20 cellular contexts compared by ENCODE assay signal in the genomic region with DNA sequence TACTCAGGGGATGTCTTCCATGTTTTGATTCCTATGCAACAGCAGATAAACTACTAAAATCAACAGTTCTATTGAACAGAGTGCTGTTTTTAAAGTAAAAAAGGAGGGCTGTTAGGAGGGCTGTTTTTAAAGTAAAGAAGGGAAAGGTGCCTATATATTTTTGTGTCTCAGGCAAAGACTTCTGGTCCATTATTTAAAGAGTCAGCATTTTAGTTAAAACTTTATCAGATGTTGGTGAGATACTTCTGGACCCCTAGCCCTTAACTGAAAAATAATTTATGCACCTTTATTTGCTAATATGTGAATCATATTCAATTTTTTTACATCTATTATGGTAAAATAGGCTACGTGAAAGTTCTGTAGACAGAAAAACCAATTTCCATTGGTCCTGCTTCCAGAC.
DNase-seq lines count a peak whose midpoint lies in the region; ATAC-seq, FAIRE-seq and TF ChIP-seq lines count a peak whose summit lies in the region.
"Had no signal": no experiment of that assay in that cellular context is flagged by ENCODE, and none has a peak within 500 bp of the region (broad histone marks: within the 10 kb centered on the region; RNA-seq: fewer than 3 reads in every experiment).

No MANE protein-coding gene starts in this region.

- no peak overlapping the region for H3K23ac ChIP-seq in IMR-90 (ENCODE audit: low read depth, low read length)

- no peak overlapping the region for H2BK120ac ChIP-seq in IMR-90 (ENCODE audit: low read depth, low read length)

- H3K9me3 Mint-ChIP-seq in nephron, result peaks cover 3% of the 10 kb centered on the region
- H3K9me3 Mint-ChIP-seq: CD4-positive, alpha-beta T cell; CD8-positive, alpha-beta T cell had no signal

- DNase-seq in A549 (ENCODE audit: low read depth in 1 of 2, low spot score in 1 of 2), result no peak
- DNase-seq in IMR-90, result no peak
- no peak for DNase-seq in GM19238 (ENCODE audit: insufficient read length, low spot score)
- DNase-seq: 8988T; AML-193; Caco-2; Calu3; CD4-positive, alpha-beta T cell; CD8-positive, alpha-beta T cell; DMS79 treated with DMSO at 0.1 percent for 48 hours; GF-D8 had no signal

- H3K9ac ChIP-seq in IMR-90 (ENCODE audit: low read depth, low read length), result no peak overlapping the region
- H3K9ac ChIP-seq: BLaER1 treated with 17β-estradiol and CSF1 and Interleukin-3, amounts not matched to agents 10 nM and 100 nM had no signal

- no peak for TF ChIP-seq EP300 in A549 (IDR thresholded peaks at IDR 0.05)

- H2AK5ac ChIP-seq in IMR-90 (ENCODE audit: low read depth, low read length), result no peak overlapping the region

- no peaks in the 10 kb centered on the region for H3K36me3 Mint-ChIP-seq in nephron (ENCODE audit: low read depth)
- H3K36me3 Mint-ChIP-seq: CD8-positive, alpha-beta T cell had no signal

- BruUV-seq in IMR-90 (replicated peaks; lab: Mats Ljungman, UMichigan), result no TSS peak

- intact Hi-C loops in IMR-90 (cut with micrococcal nuclease), result no loop called here

- no peak overlapping the region; the same call in 1 of the 2 replicates for H3K4ac ChIP-seq in IMR-90 (ENCODE audit: low read depth, low read length)

- TF ChIP-seq POLR2A in A549 (IDR thresholded peaks at IDR 0.05; ENCODE audit: low read length) (no peak), IMR-90 (IDR thresholded peaks at IDR 0.05; ENCODE audit: low read depth, low read length) (no peak)

- H3K4me2 ChIP-seq in A549, result no peak overlapping the region
- H3K4me2 ChIP-seq in IMR-90 (ENCODE audit: low read depth, low read length), result no peak overlapping the region
- H3K4me2 ChIP-seq: BLaER1 treated with 17β-estradiol and CSF1 and Interleukin-3, amounts not matched to agents 10 nM and 100 nM had no signal

- no peak overlapping the region for H3K18ac ChIP-seq in IMR-90 (ENCODE audit: low read depth, low read length)

- H3K4me1 Mint-ChIP-seq in nephron, result peaks cover 47% of the 10 kb centered on the region
- H3K4me1 Mint-ChIP-seq: B cell had no signal

- H3K56ac ChIP-seq in IMR-90 (ENCODE audit: extremely low read depth, insufficient read depth, low read length), result no peak overlapping the region

- no peak for FAIRE-seq in A549 (lab: Jason Lieb, UNC)
- FAIRE-seq: A204.1, D721Med, G401.6, GM12891 had no signal

- TF ChIP-seq RAD21 in A549 (conservative IDR thresholded peaks at IDR 0.05 in 1 of 2, IDR thresholded peaks at IDR 0.05 in 1 of 2), result no peak
- TF ChIP-seq RAD21 in IMR-90 (IDR thresholded peaks at IDR 0.05; ENCODE audit: low read length), result no peak

- H4K5ac ChIP-seq in IMR-90 (ENCODE audit: low read depth, low read length), result no peak overlapping the region

- ATAC-seq in A549 (no peak), IMR-90 (ENCODE audit: low read depth) (no peak), HG03045 (IDR thresholded peaks at IDR 0.05; ENCODE audit: unreplicated experiment) (no peak)
- ATAC-seq: CD8-positive, alpha-beta T cell had no signal

- H3K4me3 Mint-ChIP-seq in nephron, result no peak overlapping the region
- H3K4me3 Mint-ChIP-seq: B cell; CD4-positive, alpha-beta T cell; CD8-positive, alpha-beta T cell had no signal

- H3K79me1 ChIP-seq in IMR-90 (ENCODE audit: low read depth in 1 of 2, low read length in 2 of 2), result no peaks in the 10 kb centered on the region

- WGBS in A549 (ENCODE audit: missing lambda C conversion rate), result 56% methylated on average over 1 of the region's 1 CpG
- WGBS in IMR-90 (ENCODE audit: extremely low coverage in 2 of 2, insufficient read length in 1 of 2), 2 experiments, result no CpG with 5 or more reads among the region's 1 CpG

- no peaks in the 10 kb centered on the region for H3K9me1 ChIP-seq in IMR-90 (ENCODE audit: insufficient read depth, low read length)

- CTCF ChIA-PET in A549 (lab: Yijun Ruan, JAX), result interaction anchor here (0.9 kb wide), 1 partner anchor 23 kb away, joined by 3 read pairs; no protein-coding TSS in a partner anchor
- CTCF ChIA-PET in IMR-90 (lab: Yijun Ruan, JAX), result interaction anchor here (1.8 to 2.1 kb wide), 2 partner anchors 9 to 341 kb away, joined by 4 to 6 read pairs; no protein-coding TSS in a partner anchor

- H2AK9ac ChIP-seq in IMR-90 (replicated peaks; ENCODE audit: low read depth, low read length, poor library complexity), result no peak overlapping the region

- POLR2A ChIA-PET in A549 (lab: Yijun Ruan, JAX), result no interaction called here
- POLR2A ChIA-PET in IMR-90 (lab: Charles Lee; ENCODE audit: unreplicated experiment), result no interaction called here

- H3K36me3 ChIP-seq in IMR-90 (ENCODE audit: control insufficient read depth, insufficient read depth, low read length), result no peaks in the 10 kb centered on the region
- H3K36me3 ChIP-seq: BLaER1 treated with 17β-estradiol and CSF1 and Interleukin-3, amounts not matched to agents 10 nM and 100 nM had no signal

- no peak overlapping the region for H4K8ac ChIP-seq in IMR-90 (ENCODE audit: low read depth in 2 of 2, low read length in 2 of 2)

- H3K4me3 ChIP-seq in A549, result no peak overlapping the region
- H3K4me3 ChIP-seq in IMR-90 (ENCODE audit: insufficient read depth, low read depth, low read length), result no peak overlapping the region
- H3K4me3 ChIP-seq: BLaER1 treated with 17β-estradiol and CSF1 and Interleukin-3, amounts not matched to agents 10 nM and 100 nM had no signal

- H3K27ac ChIP-seq in A549 (no peak overlapping the region), IMR-90 (ENCODE audit: insufficient read depth, low read length) (no peak overlapping the region)
- H3K27ac ChIP-seq: BLaER1 treated with 17β-estradiol and CSF1 and Interleukin-3, amounts not matched to agents 10 nM and 100 nM; C4-2B had no signal

- H3K27ac Mint-ChIP-seq in nephron, result peak overlapping the region in 2 of 3 experiments; percentile 0 to 27
- H3K27ac Mint-ChIP-seq: B cell; CD4-positive, alpha-beta T cell; CD8-positive, alpha-beta T cell had no signal

- H3K9me3 ChIP-seq in A549 (no peaks in the 10 kb centered on the region; the same call in 2 of the 3 replicates), IMR-90 (ENCODE audit: control insufficient read depth, insufficient read depth, low read length) (peaks cover 7% of the 10 kb centered on the region; the same call in 1 of the 2 replicates)
- H3K9me3 ChIP-seq: Caco-2 had no signal

- dilution Hi-C loops in IMR-90 (cut with HindIII; ENCODE audit: low sequenced_read_pairs, unreplicated experiment), result no loop called here

- TF ChIP-seq CTCF in A549 (IDR thresholded peaks at IDR 0.05), result no peak
- TF ChIP-seq CTCF in IMR-90 (conservative IDR thresholded peaks at IDR 0.05; ENCODE audit: low read depth, low read length), result no peak
- TF ChIP-seq CTCF in nephron (IDR thresholded peaks at IDR 0.05; ENCODE audit: unreplicated experiment in 3 of 3), result no peak

- no peak overlapping the region for H2AFZ ChIP-seq in IMR-90 (replicated peaks; ENCODE audit: low read length, poor library complexity)

- H2BK15ac ChIP-seq in IMR-90 (ENCODE audit: low read depth, low read length), result no peak overlapping the region

- peaks cover 1% of the 10 kb centered on the region; the same call in 1 of the 2 replicates for H3K27me3 ChIP-seq in IMR-90 (ENCODE audit: control insufficient read depth, insufficient read depth, low read length)
- H3K27me3 ChIP-seq: BLaER1 treated with 17β-estradiol and CSF1 and Interleukin-3, amounts not matched to agents 10 nM and 100 nM had no signal

- peaks cover 4% of the 10 kb centered on the region for H3K27me3 Mint-ChIP-seq in nephron (ENCODE audit: low read depth)

- H3K14ac ChIP-seq in IMR-90 (replicated peaks; ENCODE audit: low read depth, low read length), result no peak overlapping the region

- in situ Hi-C loops in IMR-90 (cut with MboI; ENCODE audit: low sequenced_read_pairs), result no loop called here

- H3K4me1 ChIP-seq in A549 (no peaks in the 10 kb centered on the region), IMR-90 (ENCODE audit: control insufficient read depth, insufficient read depth, low read length) (0 out of 2 replicates have a peak, but pooled peaks cover 2% of the 10 kb centered on the region)
- H3K4me1 ChIP-seq: BLaER1 treated with 17β-estradiol and CSF1 and Interleukin-3, amounts not matched to agents 10 nM and 100 nM; Caco-2 had no signal

- no peak overlapping the region for H2BK5ac ChIP-seq in IMR-90 (ENCODE audit: low read depth, low read length, poor library complexity, severe bottlenecking)

- H4K91ac ChIP-seq in IMR-90 (ENCODE audit: insufficient read depth, low read depth, low read length), result no peak overlapping the region

- no peaks in the 10 kb centered on the region for H4K20me1 ChIP-seq in IMR-90 (ENCODE audit: insufficient read depth, low read length)
- H4K20me1 ChIP-seq: BLaER1 treated with 17β-estradiol and CSF1 and Interleukin-3, amounts not matched to agents 10 nM and 100 nM had no signal

- no peak overlapping the region for H2BK20ac ChIP-seq in IMR-90 (ENCODE audit: low read depth, low read length)

TF ChIP-seq in A549, 52 proteins besides CTCF, POLR2A, EP300 and RAD21:
- TF ChIP-seq MAFK (IDR thresholded peaks at IDR 0.05; ENCODE audit: partially characterized antibody) (peak; percentile 26), NR3C1 (IDR thresholded peaks at IDR 0.05) (no peak)

TF ChIP-seq in IMR-90, 13 proteins besides CTCF, POLR2A, EP300 and RAD21:
- TF ChIP-seq RFX5 (IDR thresholded peaks at IDR 0.05; ENCODE audit: low read depth, low read length) (no peak), MAFK (IDR thresholded peaks at IDR 0.05; ENCODE audit: low read depth, low read length) (peak; percentile 60)
